21 cellular contexts compared by ENCODE assay signal in the genomic region with DNA sequence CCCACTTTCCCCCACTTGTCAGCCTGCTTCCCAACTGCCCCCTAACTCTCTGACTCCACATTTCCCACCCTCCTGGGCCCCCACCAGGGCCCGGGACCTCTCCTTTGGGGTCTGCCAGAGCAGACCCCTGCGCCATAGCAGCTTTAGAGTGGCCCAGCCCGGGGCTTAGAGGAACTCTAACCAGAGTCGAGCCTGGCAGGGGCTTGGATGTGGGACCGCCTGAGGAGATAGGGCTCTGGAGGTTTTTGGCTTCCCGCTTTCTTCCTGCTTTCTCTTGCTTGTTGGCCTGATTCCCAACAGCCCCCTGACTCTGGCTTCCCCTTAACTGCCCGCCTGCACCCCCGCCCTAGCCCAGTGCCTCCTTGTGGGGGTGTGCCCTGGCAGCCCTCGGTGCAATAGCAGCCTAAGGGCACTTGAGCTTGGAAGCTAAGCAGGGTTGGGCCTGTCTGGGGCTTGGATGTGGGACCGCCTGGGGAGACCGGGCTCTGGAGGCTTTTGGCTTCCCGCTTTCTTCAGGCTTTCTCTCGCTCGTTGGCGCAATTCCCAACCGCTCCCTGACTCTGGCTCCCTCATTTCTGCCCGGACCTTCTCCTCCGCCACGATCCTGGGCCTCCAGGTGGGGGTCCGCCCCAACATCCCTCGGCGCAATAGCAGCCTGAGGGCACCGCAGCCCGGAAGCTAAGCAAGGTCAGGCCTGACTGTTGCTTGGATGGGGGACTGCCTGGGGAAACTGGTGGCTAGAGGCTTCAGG.
A peak's percentile ranks its signal among the peaks of the same experiment; 100 is the strongest.
DNase-seq lines count a peak whose midpoint lies in the region; ATAC-seq, FAIRE-seq and TF ChIP-seq lines count a peak whose summit lies in the region.
"Had no signal": no experiment of that assay in that cellular context is flagged by ENCODE, and none has a peak within 500 bp of the region (broad histone marks: within the 10 kb centered on the region; RNA-seq: fewer than 3 reads in every experiment).

No MANE protein-coding gene starts in this region.

- intact Hi-C loops in left cardiac atrium (cut with DNase I) = no loop called here
- intact Hi-C loops in heart left ventricle (cut with DNase I) = loop anchor here in 1 of 10 donors (10.0 kb wide), 1 partner anchor 57 kb away; no protein-coding TSS in a partner anchor

- peaks cover 19% of the 10 kb centered on the region for H3K9me3 Mint-ChIP-seq in chondrocyte (ENCODE audit: low read depth)
- H3K9me3 Mint-ChIP-seq: CD4-positive, alpha-beta T cell had no signal

- H3K4me3 ChIP-seq in heart left ventricle (no peak overlapping the region), lung (no peak overlapping the region), WERI-Rb-1 (ENCODE audit: low read depth, low read length) (no peak overlapping the region)
- H3K4me3 ChIP-seq: A549, SK-N-MC had no signal

- peak; percentile 20 for DNase-seq in left cardiac atrium
- no peak for DNase-seq in heart left ventricle
- peak; percentile 74 for DNase-seq in chondrocyte (ENCODE audit: low spot score)
- DNase-seq in lung (ENCODE audit: low spot score) = peak; percentile 25
- peak; percentile 2 for DNase-seq in urothelium cell line (ENCODE audit: low spot score)
- no peak for DNase-seq in WERI-Rb-1
- DNase-seq: Caco-2; CD4-positive, alpha-beta T cell; GDM1; H9; NCI-H1417; NCI-H187; NCI-H345; NCI-H526 had no signal

- H3K36me3 Mint-ChIP-seq in chondrocyte (ENCODE audit: low read depth) = no peaks in the 10 kb centered on the region

- TF ChIP-seq POLR2A in heart left ventricle (IDR thresholded peaks at IDR 0.05) = no peak

- peaks cover 0 to 30% (median 0%) of the 10 kb centered on the region in 12 donors for H3K9me3 ChIP-seq in heart left ventricle
- peaks cover 0 to 51% of the 10 kb centered on the region in 2 donors for H3K9me3 ChIP-seq in lung (ENCODE audit: control insufficient read depth in 2 of 2, insufficient read depth in 1 of 2, low read length in 1 of 2)
- H3K9me3 ChIP-seq in WERI-Rb-1 (ENCODE audit: severe bottlenecking) = no peaks in the 10 kb centered on the region
- H3K9me3 ChIP-seq: A549, Caco-2 had no signal

- H3K36me3 ChIP-seq in heart left ventricle = no peaks in the 10 kb centered on the region
- no peaks in the 10 kb centered on the region for H3K36me3 ChIP-seq in lung (ENCODE audit: control insufficient read depth in 2 of 2, insufficient read depth in 2 of 2, low read length in 2 of 2)
- H3K36me3 ChIP-seq in WERI-Rb-1 = no peaks in the 10 kb centered on the region

- H3K4me3 Mint-ChIP-seq in chondrocyte (ENCODE audit: unreplicated experiment) = no peak overlapping the region
- H3K4me3 Mint-ChIP-seq: CD4-positive, alpha-beta T cell; H9 had no signal

- TF ChIP-seq CTCF in heart left ventricle (IDR thresholded peaks at IDR 0.05) (no peak), chondrocyte (IDR thresholded peaks at IDR 0.05) (no peak), lung (IDR thresholded peaks at IDR 0.05; ENCODE audit: control extremely low read depth, extremely low read depth) (no peak), WERI-Rb-1 (IDR thresholded peaks at IDR 0.05; ENCODE audit: low read depth, low read length) (no peak)

- H3K27ac ChIP-seq in heart left ventricle (no peak overlapping the region), lung (ENCODE audit: low read depth in 1 of 2, low read length in 1 of 2) (no peak overlapping the region), WERI-Rb-1 (no peak overlapping the region)
- H3K27ac ChIP-seq: A549, KMS-11, SK-N-MC had no signal

- no peak for FAIRE-seq in urothelium cell line (lab: Jason Lieb, UNC)
- FAIRE-seq: A549, GM18507 had no signal

- H3K4me1 Mint-ChIP-seq in chondrocyte (ENCODE audit: low read depth) = no peaks in the 10 kb centered on the region
- H3K4me1 Mint-ChIP-seq: H9 had no signal

- no peak for ATAC-seq in left cardiac atrium
- no peak for ATAC-seq in heart left ventricle
- ATAC-seq in lung (ENCODE audit: insufficient read depth, low FRiP score) = no peak
- no peak for ATAC-seq in HG02852 (IDR thresholded peaks at IDR 0.05; ENCODE audit: unreplicated experiment)
- no peak for ATAC-seq in GM19023 (IDR thresholded peaks at IDR 0.05; ENCODE audit: unreplicated experiment)
- ATAC-seq: A549, Panc1 had no signal

- no peaks in the 10 kb centered on the region for H3K27me3 Mint-ChIP-seq in chondrocyte (ENCODE audit: low read depth)
- H3K27me3 Mint-ChIP-seq: CD4-positive, alpha-beta T cell had no signal

- H3K4me1 ChIP-seq in heart left ventricle (no peaks in the 10 kb centered on the region), lung (ENCODE audit: control insufficient read depth in 2 of 2, insufficient read depth in 2 of 2, low read length in 2 of 2) (no peaks in the 10 kb centered on the region)
- H3K4me1 ChIP-seq: A549, Caco-2 had no signal

- WGBS in heart left ventricle, 4 donors = 89 to 92% (median 89%) methylated on average over 24 of the region's 24 CpGs
- whole genome bisulfite sequencing in lung, 2 donors = 88 to 90% methylated on average over 24 of the region's 24 CpGs

- H3K27me3 ChIP-seq in heart left ventricle = peaks cover 0 to 10% (median 0%) of the 10 kb centered on the region in 9 donors
- H3K27me3 ChIP-seq in lung (ENCODE audit: control insufficient read depth, insufficient read depth) = no peaks in the 10 kb centered on the region
- H3K27me3 ChIP-seq in WERI-Rb-1 (ENCODE audit: insufficient read depth, low read depth, severe bottlenecking) = peaks cover 83% of the 10 kb centered on the region

- H3K27ac Mint-ChIP-seq in chondrocyte (ENCODE audit: unreplicated experiment) = no peak overlapping the region
- H3K27ac Mint-ChIP-seq: CD4-positive, alpha-beta T cell; H9 had no signal

Comparison
In these comparisons a context has a peak if more than half of its experiments do, and no peak if none do; other contexts are left out.
1. DNase-seq: peak in left cardiac atrium (single experiment), chondrocyte (single experiment), lung (single experiment) and urothelium cell line (single experiment); none in heart left ventricle (0 of 5) and WERI-Rb-1 (single experiment).